ENCODE assay signal across 21 cellular contexts in the genomic region with DNA sequence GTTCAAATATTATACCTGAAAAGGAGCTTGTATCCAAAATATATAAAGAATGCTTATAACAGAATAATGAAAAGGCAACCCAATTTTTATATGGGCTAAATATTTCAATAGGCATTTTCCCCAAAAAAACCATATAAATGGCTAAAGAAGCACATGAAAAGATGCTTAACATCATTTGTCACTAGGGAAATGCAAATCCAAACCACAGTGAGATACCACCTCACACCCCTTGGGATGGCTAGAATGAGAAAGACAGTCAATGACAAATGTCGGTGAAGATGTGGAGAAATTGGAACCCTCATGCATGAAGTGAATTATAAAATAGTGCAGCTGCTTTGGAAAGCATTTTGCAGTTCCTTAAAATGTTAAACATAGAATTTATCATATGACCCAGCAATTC. TPM values are rescaled to one million over a fixed set of nuclear protein-coding genes. Genes with fewer than 3 reads are reported as not detected.
"Had no signal": no experiment of that assay in that cellular context is flagged by ENCODE, and none has a peak within 500 bp of the region (broad histone marks: within the 10 kb centered on the region; RNA-seq: fewer than 3 reads in every experiment).

No MANE protein-coding gene starts in this region.

- H3K27ac Mint-ChIP-seq: activated CD4-positive, alpha-beta T cell treated with anti-CD3 and anti-CD28 coated beads for 36 hours; activated naive CD4-positive, alpha-beta T cell treated with anti-CD3 and anti-CD28 coated beads, Interleukin-2, amount 50 U/mL, for 72 hours; activated T-helper 1 cell treated with anti-CD3 and anti-CD28 coated beads, Interleukin-12 subunit alpha, Interleukin-12 subunit beta, Interleukin-2, Interleukin-4 antibody, amounts not matched to agents 30 ng/mL and 10 ng/mL and 1 ng/mL, durations not matched to agents 14 hours and 24 hours and 36 hours; naive thymus-derived CD4-positive, alpha-beta T cell; neural progenitor cell; progenitor cell of endocrine pancreas; stimulated activated naive CD8-positive, alpha-beta T cell treated with anti-CD3 and anti-CD28 coated beads, Interleukin-15, amount 100 ng/mL, for 72 hours; type B pancreatic cell had no signal

- H3K4me2 ChIP-seq: neural progenitor cell had no signal

- H3K27ac ChIP-seq: adrenal gland, esophagus squamous epithelium, neural progenitor cell, suprapubic skin had no signal

- H3K9ac ChIP-seq: neural progenitor cell had no signal

- ATAC-seq: activated CD4-positive, alpha-beta T cell treated with anti-CD3 and anti-CD28 coated beads for 36 hours; activated naive CD4-positive, alpha-beta T cell treated with anti-CD3 and anti-CD28 coated beads, Interleukin-2, amount 50 U/mL, for 72 hours; left ventricle myocardium superior; mucosa of descending colon; naive thymus-derived CD4-positive, alpha-beta T cell; stimulated activated naive CD8-positive, alpha-beta T cell treated with anti-CD3 and anti-CD28 coated beads, Interleukin-15, amount 100 ng/mL, for 72 hours had no signal

- H3K27me3 ChIP-seq: adrenal gland, neural progenitor cell had no signal

- H3K4me1 ChIP-seq: adrenal gland, esophagus squamous epithelium, suprapubic skin had no signal

- H3K27me3 Mint-ChIP-seq: activated CD4-positive, alpha-beta T cell treated with anti-CD3 and anti-CD28 coated beads for 36 hours had no signal

- H3K4me3 Mint-ChIP-seq: activated CD4-positive, alpha-beta T cell treated with anti-CD3 and anti-CD28 coated beads for 36 hours; activated T-helper 1 cell treated with anti-CD3 and anti-CD28 coated beads, Interleukin-12 subunit alpha, Interleukin-12 subunit beta, Interleukin-2, Interleukin-4 antibody, amounts not matched to agents 30 ng/mL and 10 ng/mL and 1 ng/mL, durations not matched to agents 14 hours and 24 hours and 36 hours; naive thymus-derived CD4-positive, alpha-beta T cell; neural progenitor cell; stimulated activated naive CD8-positive, alpha-beta T cell treated with anti-CD3 and anti-CD28 coated beads, Interleukin-15, amount 100 ng/mL, for 72 hours; type B pancreatic cell had no signal

- H3K36me3 Mint-ChIP-seq: activated naive CD4-positive, alpha-beta T cell treated with anti-CD3 and anti-CD28 coated beads, Interleukin-2, amount 50 U/mL, for 72 hours; naive thymus-derived CD4-positive, alpha-beta T cell; neural progenitor cell; type B pancreatic cell had no signal

- H3K4me3 ChIP-seq: adrenal gland, esophagus squamous epithelium, mucosa of descending colon, neural progenitor cell, suprapubic skin had no signal

- H2AFZ ChIP-seq: neural progenitor cell had no signal

- H3K9me3 ChIP-seq: adrenal gland, esophagus squamous epithelium, mucosa of descending colon, suprapubic skin had no signal

- H3K4me1 Mint-ChIP-seq: activated CD4-positive, alpha-beta T cell treated with anti-CD3 and anti-CD28 coated beads for 36 hours had no signal

- DNase-seq: activated CD4-positive, alpha-beta T cell treated with anti-CD3 and anti-CD28 coated beads for 36 hours; activated CD4-positive, alpha-beta T cell treated with anti-CD3 and anti-CD28 coated beads, Interleukin-2, amount 50 U/mL, for 48 hours; activated gamma-delta T cell treated with Interleukin-2 at 50 U/mL for 16 hours; adrenal gland; dermis blood vessel endothelial cell; effector memory CD4-positive, alpha-beta T cell; esophagus squamous epithelium; left ventricle myocardium superior; mesenchymal stem cell; mucosa of descending colon; naive thymus-derived CD4-positive, alpha-beta T cell; stimulated activated CD4-positive, alpha-beta T cell treated with anti-CD3 and anti-CD28 coated beads, Interleukin-2, amount 100 ng/mL, for 24 hours; stimulated activated naive CD8-positive, alpha-beta T cell treated with anti-CD3 and anti-CD28 coated beads, Interleukin-15, amount 100 ng/mL, for 72 hours had no signal

- H3K9me3 Mint-ChIP-seq: activated naive CD4-positive, alpha-beta T cell treated with anti-CD3 and anti-CD28 coated beads, Interleukin-2, amount 50 U/mL, for 72 hours; activated T-helper 1 cell treated with anti-CD3 and anti-CD28 coated beads, Interleukin-12 subunit alpha, Interleukin-12 subunit beta, Interleukin-2, Interleukin-4 antibody, amounts not matched to agents 30 ng/mL and 10 ng/mL and 1 ng/mL, durations not matched to agents 14 hours and 24 hours and 36 hours; naive thymus-derived CD4-positive, alpha-beta T cell; neural progenitor cell; stimulated activated naive CD8-positive, alpha-beta T cell treated with anti-CD3 and anti-CD28 coated beads, Interleukin-15, amount 100 ng/mL, for 72 hours; type B pancreatic cell had no signal

- H3K36me3 ChIP-seq: adrenal gland, esophagus squamous epithelium, neural progenitor cell, suprapubic skin had no signal

RNA-seq across cellular contexts. Expression of gene TNFRSF13B, which starts 3.1 kb away (rescaled TPM):
- total RNA-seq: activated CD4-positive, alpha-beta T cell treated with anti-CD3 and anti-CD28 coated beads for 36 hours; activated naive CD4-positive, alpha-beta T cell treated with anti-CD3 and anti-CD28 coated beads, Interleukin-2, amount 50 U/mL, for 72 hours; activated T-helper 1 cell treated with anti-CD3 and anti-CD28 coated beads, Interleukin-12 subunit alpha, Interleukin-12 subunit beta, Interleukin-2, Interleukin-4 antibody, amounts not matched to agents 30 ng/mL and 10 ng/mL and 1 ng/mL, durations not matched to agents 14 hours and 24 hours and 36 hours; adrenal gland; chondrocyte; dermis blood vessel endothelial cell; esophagus squamous epithelium; left ventricle myocardium superior; osteoblast; progenitor cell of endocrine pancreas had no signal
